9 cellular contexts compared by ENCODE assay signal in genomic region chr5:2393556-2393955, GRCh38.
"Had no signal": no experiment of that assay in that cellular context is flagged by ENCODE, and none has a peak within 500 bp of the region (broad histone marks: within the 10 kb centered on the region; RNA-seq: fewer than 3 reads in every experiment).

No MANE protein-coding gene starts in this region.

- H2AFZ ChIP-seq: GM23338 had no signal

- ATAC-seq: GM23338, K562 had no signal

- H3K4me3 ChIP-seq: GM23338, K562 had no signal

- H3K4me2 ChIP-seq: GM23338 had no signal

- H3K27ac ChIP-seq: HL-60 had no signal

- FAIRE-seq: H1, H54, K562 had no signal

- DNase-seq: H9, HCEC 1CT, IMR-90, KG1 had no signal
